ENCODE assay signal across 8 cellular contexts in genomic region chr2:157492189-157492773, GRCh38. TPM values are rescaled to one million over a fixed set of nuclear protein-coding genes. Genes with fewer than 3 reads are reported as not detected.
DNase-seq lines count a peak whose midpoint lies in the region; ATAC-seq, FAIRE-seq and TF ChIP-seq lines count a peak whose summit lies in the region.

No MANE protein-coding gene starts in this region.

- no peaks in the 10 kb centered on the region for H3K79me2 ChIP-seq in astrocyte (ENCODE audit: insufficient read depth, low read length)

- H3K9ac ChIP-seq in astrocyte (ENCODE audit: low read length): no peak overlapping the region

- no peak overlapping the region for H3K27ac ChIP-seq in astrocyte (ENCODE audit: low read depth, low read length)
- no peak overlapping the region for H3K27ac ChIP-seq in spleen

- FAIRE-seq in astrocyte (lab: Jason Lieb, UNC): peak; percentile 58

- no peaks in the 10 kb centered on the region for H3K9me3 Mint-ChIP-seq in T-helper 2 cell treated with Interferon-gamma antibody and Interleukin-4, amounts not matched to agents 5 μg/mL and 100 μg/mL, for 36 hours
- H3K9me3 Mint-ChIP-seq in astrocyte (ENCODE audit: unreplicated experiment): no peaks in the 10 kb centered on the region

- H3K27me3 Mint-ChIP-seq in T-helper 2 cell treated with Interferon-gamma antibody and Interleukin-4, amounts not matched to agents 5 μg/mL and 100 μg/mL, for 36 hours (ENCODE audit: low read depth): no peaks in the 10 kb centered on the region
- no peaks in the 10 kb centered on the region for H3K27me3 Mint-ChIP-seq in astrocyte (ENCODE audit: low read depth, unreplicated experiment)

- H3K4me1 Mint-ChIP-seq in T-helper 2 cell treated with Interferon-gamma antibody and Interleukin-4, amounts not matched to agents 5 μg/mL and 100 μg/mL, for 36 hours (ENCODE audit: low read depth): peaks cover 54% of the 10 kb centered on the region
- peaks cover 3% of the 10 kb centered on the region for H3K4me1 Mint-ChIP-seq in astrocyte (ENCODE audit: low read depth, unreplicated experiment)

- H3K9me3 ChIP-seq in astrocyte (ENCODE audit: insufficient read depth, low read depth, low read length) (no peaks in the 10 kb centered on the region), spleen (no peaks in the 10 kb centered on the region)

- H4K20me1 ChIP-seq in astrocyte (ENCODE audit: insufficient read depth, low read length): no peaks in the 10 kb centered on the region

- H3K27ac Mint-ChIP-seq in T-helper 2 cell treated with Interferon-gamma antibody and Interleukin-4, amounts not matched to agents 5 μg/mL and 100 μg/mL, for 36 hours: no peak overlapping the region
- H3K27ac Mint-ChIP-seq in astrocyte (ENCODE audit: unreplicated experiment): no peak overlapping the region

- no peaks in the 10 kb centered on the region for H3K27me3 ChIP-seq in astrocyte (ENCODE audit: insufficient read depth, low read length)
- H3K27me3 ChIP-seq in spleen (replicated peaks in 1 of 7): no peaks in the 10 kb centered on the region

- H3K4me1 ChIP-seq in astrocyte (ENCODE audit: insufficient read depth, low read length): peaks cover 8% of the 10 kb centered on the region
- H3K4me1 ChIP-seq in spleen: peaks cover 0 to 14% (median 2%) of the 10 kb centered on the region in 6 donors

- H2AFZ ChIP-seq in astrocyte (ENCODE audit: low read depth, low read length): no peak overlapping the region

- WGBS in spleen, 5 donors: 18 to 25% (median 22%) methylated on average over 5 of the region's 5 CpGs

- no peaks in the 10 kb centered on the region for H3K36me3 Mint-ChIP-seq in T-helper 2 cell treated with Interferon-gamma antibody and Interleukin-4, amounts not matched to agents 5 μg/mL and 100 μg/mL, for 36 hours (ENCODE audit: low read depth)
- H3K36me3 Mint-ChIP-seq in astrocyte (ENCODE audit: low read depth, unreplicated experiment): no peaks in the 10 kb centered on the region

- peak; percentile 69 for TF ChIP-seq CTCF in astrocyte (IDR thresholded peaks at IDR 0.05; ENCODE audit: insufficient read depth, low read depth, low read length)
- peak; percentile 54 to 84 (median 74) for TF ChIP-seq CTCF in spleen (IDR thresholded peaks at IDR 0.05 in 8 of 11, conservative IDR thresholded peaks at IDR 0.05 in 3 of 11)

- peak; percentile 98 for ATAC-seq in HG02642 (IDR thresholded peaks at IDR 0.05; ENCODE audit: poor library complexity, unreplicated experiment)

- H3K36me3 ChIP-seq in astrocyte (ENCODE audit: insufficient read depth, low read length) (no peaks in the 10 kb centered on the region), spleen (no peaks in the 10 kb centered on the region)

- intact Hi-C loops in spleen (cut with DNase I; ENCODE audit: low total_unique reads): loop anchor here (5.0 kb wide), 1 partner anchor 520 kb away; no protein-coding TSS in a partner anchor

- H3K4me2 ChIP-seq in astrocyte (ENCODE audit: low read length): no peak overlapping the region

- H3K4me3 ChIP-seq in astrocyte (ENCODE audit: insufficient read depth, low read depth, low read length) (no peak overlapping the region), spleen (no peak overlapping the region)

- TF ChIP-seq POLR2A in spleen (IDR thresholded peaks at IDR 0.05): no peak

- DNase-seq in T-helper 2 cell: peak in 4 of 5 experiments; percentile 35 to 81 (median 49)
- no peak for DNase-seq in T-helper 2 cell treated with Interferon-gamma antibody and Interleukin-4, amounts not matched to agents 5 μg/mL and 100 μg/mL, for 36 hours (ENCODE audit: low spot score)
- DNase-seq in NCI-H1092 treated with DMSO at 0.1 percent for 48 hours (lab: John Stamatoyannopoulos, UW): peak; percentile 47
- peak; percentile 46 for DNase-seq in T-helper 9 cell
- peak; percentile 30 for DNase-seq in astrocyte (ENCODE audit: low read depth)
- DNase-seq in hippocampal formation (lab: John Stamatoyannopoulos, UW): peak; percentile 48 to 60
- DNase-seq in spleen: peak; percentile 85

- H3K4me3 Mint-ChIP-seq in T-helper 2 cell treated with Interferon-gamma antibody and Interleukin-4, amounts not matched to agents 5 μg/mL and 100 μg/mL, for 36 hours: no peak overlapping the region
- H3K4me3 Mint-ChIP-seq in astrocyte (ENCODE audit: unreplicated experiment): no peak overlapping the region

RNA-seq across cellular contexts. Expression of gene CYTIP, which starts 48.4 kb away (rescaled TPM):
- total RNA-seq in astrocyte: 0.12 and 0.16 TPM in 2 replicates
- total RNA-seq in spleen: 100 to 1,000 TPM in 6 of 7 donors, 10 to 100 TPM in 1; 85.6 to 135 (median 106) TPM
- polyA plus RNA-seq in spleen: 10 to 100 TPM; 27.3 to 63.2 (median 29.3) TPM

Comparison
In these comparisons a context has a peak if more than half of its experiments do, and no peak if none do; other contexts are left out.
1. RNA of gene CYTIP, which starts 48.4 kb away (total RNA-seq): 85.6 to 135 TPM in spleen; 0.12 to 0.16 TPM in astrocyte; every median in the first group is over 10 times any median in the second.